Comparison of ENCODE assay signal across 1 cellular context in genomic region chr2:20446917-20447436, GRCh38.
TF ChIP-seq lines count a peak whose summit lies in the region.

Gene RHOB, plus strand, starts transcription at chr2:20447074. Its CDS starts 392 bp downstream, at chr2:20447466.

TF ChIP-seq in HEK293, 187 proteins besides CTCF, POLR2A, EP300 and RAD21 (continued from another document):
- no peak for TF ChIP-seq ZNF112 (tag by site-specific recombination; IDR thresholded peaks at IDR 0.05)
- TF ChIP-seq ZNF280D (tag by site-specific recombination; IDR thresholded peaks at IDR 0.05): no peak
- no peak for TF ChIP-seq ZNF324 (tag by site-specific recombination; IDR thresholded peaks at IDR 0.05)
- TF ChIP-seq KLF10 (tag by site-specific recombination; IDR thresholded peaks at IDR 0.05): 0 out of 2 replicates have a peak, but pooled peaks have one; percentile 39
- 0 out of 2 replicates have a peak, but pooled peaks have one; percentile 30 for TF ChIP-seq ZNF394 (tag by site-specific recombination; IDR thresholded peaks at IDR 0.05; ENCODE audit: borderline replicate concordance)
- no peak for TF ChIP-seq ZSCAN4 (tag by site-specific recombination; IDR thresholded peaks at IDR 0.05)
- no peak for TF ChIP-seq ZNF398 (tag by site-specific recombination; IDR thresholded peaks at IDR 0.05)
- no peak for TF ChIP-seq ZNF704 (tag by site-specific recombination; IDR thresholded peaks at IDR 0.05)
- TF ChIP-seq ZSCAN5A (tag by site-specific recombination; IDR thresholded peaks at IDR 0.05): no peak
- no peak for TF ChIP-seq ZNF777 (tag by site-specific recombination; IDR thresholded peaks at IDR 0.05; ENCODE audit: borderline replicate concordance)
- no peak for TF ChIP-seq GLIS1 (tag by site-specific recombination; IDR thresholded peaks at IDR 0.05)
- TF ChIP-seq ZNF423 (tag by site-specific recombination; IDR thresholded peaks at IDR 0.05): no peak
- no peak for TF ChIP-seq ZNF114 (tag by site-specific recombination; IDR thresholded peaks at IDR 0.05)
- TF ChIP-seq ZNF544 (tag by site-specific recombination; IDR thresholded peaks at IDR 0.05): no peak
- TF ChIP-seq ZNF747 (tag by site-specific recombination; IDR thresholded peaks at IDR 0.05): no peak
- TF ChIP-seq SALL2 (tag by site-specific recombination; IDR thresholded peaks at IDR 0.05; ENCODE audit: borderline replicate concordance): no peak
- no peak for TF ChIP-seq ZNF157 (tag by site-specific recombination; IDR thresholded peaks at IDR 0.05)
- no peak for TF ChIP-seq ZNF624 (tag by site-specific recombination; IDR thresholded peaks at IDR 0.05)
- peak; percentile 82 for TF ChIP-seq SP2 (tag by site-specific recombination; IDR thresholded peaks at IDR 0.05)
- no peak for TF ChIP-seq ZNF610 (tag by site-specific recombination; IDR thresholded peaks at IDR 0.05; ENCODE audit: borderline replicate concordance)
- peak; percentile 73 for TF ChIP-seq ZSCAN30 (tag by site-specific recombination; IDR thresholded peaks at IDR 0.05)
- TF ChIP-seq ZIC2 (tag by site-specific recombination; IDR thresholded peaks at IDR 0.05): no peak
- no peak for TF ChIP-seq ZNF571 (tag by site-specific recombination; IDR thresholded peaks at IDR 0.05)
